14 cellular contexts compared by ENCODE assay signal in the genomic region with DNA sequence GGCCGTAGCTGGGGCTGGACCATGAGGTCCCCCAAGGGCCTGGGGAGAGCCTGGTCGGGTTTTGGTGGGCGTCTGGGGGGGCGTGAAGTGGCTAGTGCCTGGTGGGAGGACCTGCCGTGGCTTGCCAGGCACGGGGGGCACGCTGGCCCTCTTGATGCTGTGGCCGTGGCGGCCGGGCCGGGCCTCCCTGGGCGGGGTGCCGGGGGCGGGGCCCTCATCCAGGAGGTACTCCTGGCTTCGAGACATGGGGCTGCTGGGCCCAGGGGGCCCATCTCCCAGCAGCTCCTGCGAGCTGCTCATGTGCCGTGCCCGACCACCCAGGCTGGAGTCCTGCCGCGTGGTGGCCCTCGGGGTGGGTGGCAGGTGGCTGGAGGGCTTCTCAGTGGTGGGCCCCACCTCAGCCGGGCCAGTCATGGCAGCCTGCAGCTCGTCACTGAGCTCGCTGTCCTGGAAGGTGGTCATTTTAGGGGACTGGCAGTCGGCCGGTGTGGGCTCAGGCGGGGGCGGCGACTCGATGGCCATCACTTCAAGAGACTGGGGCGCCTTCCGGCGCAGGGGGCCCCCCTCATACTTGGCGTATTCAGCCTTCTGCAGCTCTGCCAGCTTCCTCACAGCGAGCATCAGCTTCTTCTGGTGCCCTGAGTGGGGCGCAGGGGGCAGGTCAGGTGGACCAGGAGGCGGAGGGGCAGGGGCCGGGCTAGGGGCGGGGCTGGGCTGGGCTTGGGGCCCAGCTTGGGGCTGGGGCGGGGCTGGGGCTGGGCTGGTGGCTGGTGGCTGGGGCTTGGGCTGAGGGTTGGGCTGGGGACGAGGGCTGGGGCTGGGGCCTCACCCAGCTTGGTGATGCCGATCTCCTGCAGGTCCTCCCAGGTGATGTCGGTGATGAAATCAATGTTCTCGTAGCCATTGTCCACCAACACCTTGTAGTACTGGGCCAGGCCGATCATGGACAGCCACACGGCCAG. TPM values are rescaled to one million over a fixed set of nuclear protein-coding genes. Genes with fewer than 3 reads are reported as not detected.
"Had no signal": no experiment of that assay in that cellular context is flagged by ENCODE, and none has a peak within 500 bp of the region (broad histone marks: within the 10 kb centered on the region; RNA-seq: fewer than 3 reads in every experiment).

No MANE protein-coding gene starts in this region.

- H3K27me3 ChIP-seq: cardiac muscle cell, heart left ventricle, pancreas had no signal

- H3K27me3 Mint-ChIP-seq: activated T-helper 17 cell treated with anti-CD3 and anti-CD28 coated beads, Interleukin-2, amount 50 U/mL, for 72 hours had no signal

- DNase-seq: activated CD4-positive, alpha-beta T cell treated with anti-CD3 and anti-CD28 coated beads for 48 hours; activated naive CD4-positive, alpha-beta T cell treated with anti-CD3 and anti-CD28 coated beads for 36 hours; effector CD4-positive, alpha-beta T cell; heart left ventricle; pancreas; stimulated activated CD4-positive, alpha-beta T cell treated with anti-CD3 and anti-CD28 coated beads, Interleukin-12 subunit alpha, Interleukin-12 subunit beta, amount 100 ng/mL, for 4 hours; stimulated activated naive CD4-positive, alpha-beta T cell; T1000; transverse colon had no signal

- H3K4me3 Mint-ChIP-seq: activated naive CD4-positive, alpha-beta T cell treated with anti-CD3 and anti-CD28 coated beads for 36 hours; activated T-helper 17 cell treated with anti-CD3 and anti-CD28 coated beads, Interleukin-2, amount 50 U/mL, for 72 hours; neural crest cell had no signal

- H3K9me3 ChIP-seq: heart left ventricle, pancreas, transverse colon had no signal

- ATAC-seq: activated T-helper 17 cell treated with anti-CD3 and anti-CD28 coated beads, Interleukin-2, amount 50 U/mL, for 72 hours; heart left ventricle; pancreas had no signal

- H3K9me3 Mint-ChIP-seq: activated naive CD4-positive, alpha-beta T cell treated with anti-CD3 and anti-CD28 coated beads for 36 hours; activated T-helper 17 cell treated with anti-CD3 and anti-CD28 coated beads, Interleukin-2, amount 50 U/mL, for 72 hours; neural crest cell had no signal

- H3K4me3 ChIP-seq: cardiac muscle cell, coronary artery, heart left ventricle, pancreas, transverse colon had no signal

- H3K27ac Mint-ChIP-seq: activated naive CD4-positive, alpha-beta T cell treated with anti-CD3 and anti-CD28 coated beads for 36 hours; activated T-helper 17 cell treated with anti-CD3 and anti-CD28 coated beads, Interleukin-2, amount 50 U/mL, for 72 hours had no signal

- H3K4me1 ChIP-seq: heart left ventricle, pancreas, transverse colon had no signal

- H3K27ac ChIP-seq: cardiac muscle cell, coronary artery, heart left ventricle, pancreas, transverse colon, VCaP had no signal

- H3K4me1 Mint-ChIP-seq: activated T-helper 17 cell treated with anti-CD3 and anti-CD28 coated beads, Interleukin-2, amount 50 U/mL, for 72 hours; neural crest cell had no signal

RNA-seq across cellular contexts. Expression of a gene that starts 32.8 kb away (rescaled TPM):
- total RNA-seq: activated naive CD4-positive, alpha-beta T cell treated with anti-CD3 and anti-CD28 coated beads for 36 hours had no signal
